8 cellular contexts compared by ENCODE assay signal in genomic region chr11:19868281-19868821, GRCh38.
A peak's percentile ranks its signal among the peaks of the same experiment; 100 is the strongest.
DNase-seq lines count a peak whose midpoint lies in the region; ATAC-seq, FAIRE-seq and TF ChIP-seq lines count a peak whose summit lies in the region.

No MANE protein-coding gene starts in this region.

- no peak for FAIRE-seq in frontal cortex (lab: Jason Lieb, UNC)

- H3K9me3 Mint-ChIP-seq in activated CD4-positive, alpha-beta T cell treated with anti-CD3 and anti-CD28 coated beads, Interleukin-2, amount 10 ng/mL, durations not matched to agents 7 days and 5 days: no peaks in the 10 kb centered on the region
- H3K9me3 Mint-ChIP-seq in nephron progenitor cell: no peaks in the 10 kb centered on the region

- no peaks in the 10 kb centered on the region for H3K4me1 Mint-ChIP-seq in activated CD4-positive, alpha-beta T cell treated with anti-CD3 and anti-CD28 coated beads, Interleukin-2, amount 10 ng/mL, durations not matched to agents 7 days and 5 days
- H3K4me1 Mint-ChIP-seq in nephron progenitor cell: peaks cover 10% of the 10 kb centered on the region

- no peaks in the 10 kb centered on the region for H3K36me3 Mint-ChIP-seq in activated CD4-positive, alpha-beta T cell treated with anti-CD3 and anti-CD28 coated beads, Interleukin-2, amount 10 ng/mL, durations not matched to agents 7 days and 5 days (ENCODE audit: low read depth)
- H3K36me3 Mint-ChIP-seq in nephron progenitor cell (ENCODE audit: low read depth): no peaks in the 10 kb centered on the region

- POLR2A ChIA-PET in activated CD4-positive, alpha-beta T cell treated with anti-CD3 and anti-CD28 coated beads, Interleukin-2, amount 10 ng/mL, durations not matched to agents 7 days and 5 days (lab: Charles Lee): no interaction called here

- H3K4me3 Mint-ChIP-seq in activated CD4-positive, alpha-beta T cell treated with anti-CD3 and anti-CD28 coated beads, Interleukin-2, amount 10 ng/mL, durations not matched to agents 7 days and 5 days: no peak overlapping the region
- H3K4me3 Mint-ChIP-seq in nephron progenitor cell: no peak overlapping the region

- H3K27ac Mint-ChIP-seq in activated CD4-positive, alpha-beta T cell treated with anti-CD3 and anti-CD28 coated beads, Interleukin-2, amount 10 ng/mL, durations not matched to agents 7 days and 5 days: no peak overlapping the region
- no peak overlapping the region for H3K27ac Mint-ChIP-seq in nephron progenitor cell

- ATAC-seq in left ventricle myocardium superior: peak; percentile 90

- intact Hi-C loops in left ventricle myocardium superior (cut with micrococcal nuclease): no loop called here

- no peaks in the 10 kb centered on the region for H3K27me3 Mint-ChIP-seq in activated CD4-positive, alpha-beta T cell treated with anti-CD3 and anti-CD28 coated beads, Interleukin-2, amount 10 ng/mL, durations not matched to agents 7 days and 5 days
- no peaks in the 10 kb centered on the region for H3K27me3 Mint-ChIP-seq in nephron progenitor cell (ENCODE audit: low read depth, poor library complexity)

- CTCF ChIA-PET in activated CD4-positive, alpha-beta T cell treated with anti-CD3 and anti-CD28 coated beads, Interleukin-2, amount 10 ng/mL, durations not matched to agents 7 days and 5 days (lab: Charles Lee): no interaction called here

- no peak for TF ChIP-seq CTCF in nephron progenitor cell (IDR thresholded peaks at IDR 0.05)

- DNase-seq in A172 (ENCODE audit: low spot score) (peak; percentile 89), HT1080 (ENCODE audit: low read depth) (peak; percentile 79), astrocyte of the hippocampus (ENCODE audit: low read depth, low spot score) (peak; percentile 68), left ventricle myocardium superior (peak; percentile 37), nephron progenitor cell (no peak), frontal cortex (ENCODE audit: low spot score in 2 of 2) (no peak)
- DNase-seq in activated CD8-positive, alpha-beta memory T cell treated with anti-CD3 and anti-CD28 coated beads, Interleukin-2, amount 50 U/mL, for 48 hours: no peak
- no peak for DNase-seq in activated CD4-positive, alpha-beta T cell treated with anti-CD3 and anti-CD28 coated beads, Interleukin-2, amount 10 ng/mL, durations not matched to agents 7 days and 5 days

Comparison
In these comparisons a context has a peak if more than half of its experiments do, and no peak if none do; other contexts are left out.
1. DNase-seq: peak in A172 (single experiment), HT1080 (single experiment), astrocyte of the hippocampus (single experiment) and left ventricle myocardium superior (single experiment); none in activated CD8-positive, alpha-beta memory T cell treated with anti-CD3 and anti-CD28 coated beads, Interleukin-2, amount 50 U/mL, for 48 hours (single experiment), activated CD4-positive, alpha-beta T cell treated with anti-CD3 and anti-CD28 coated beads, Interleukin-2, amount 10 ng/mL, durations not matched to agents 7 days and 5 days (single experiment), nephron progenitor cell (single experiment) and frontal cortex (0 of 2).